ENCODE assay signal across 12 cellular contexts in genomic region chr12:120236124-120236398, GRCh38. TPM values are rescaled to one million over a fixed set of nuclear protein-coding genes. Genes with fewer than 3 reads are reported as not detected.
DNase-seq lines count a peak whose midpoint lies in the region; ATAC-seq and TF ChIP-seq lines count a peak whose summit lies in the region.
"Had no signal": no experiment of that assay in that cellular context is flagged by ENCODE, and none has a peak within 500 bp of the region (broad histone marks: within the 10 kb centered on the region; RNA-seq: fewer than 3 reads in every experiment).

No MANE protein-coding gene starts in this region.

- ATAC-seq in thoracic aorta (ENCODE audit: insufficient number of reproducible peaks, low FRiP score, low read depth) = no peak
- no peak for ATAC-seq in activated CD8-positive, alpha-beta memory T cell treated with anti-CD3 and anti-CD28 coated beads, Interleukin-2, amount 10 ng/mL, durations not matched to agents 7 days and 5 days

- no peak for TF ChIP-seq POLR2A in breast epithelium (IDR thresholded peaks at IDR 0.05)

- H3K9me3 ChIP-seq in breast epithelium (no peaks in the 10 kb centered on the region), muscle layer of duodenum (ENCODE audit: control insufficient read depth in 1 of 2, low read length in 2 of 2) (no peaks in the 10 kb centered on the region), thoracic aorta (no peaks in the 10 kb centered on the region), colonic mucosa (no peaks in the 10 kb centered on the region)

- CTCF ChIA-PET in activated CD8-positive, alpha-beta memory T cell treated with anti-CD3 and anti-CD28 coated beads, Interleukin-2, amount 10 ng/mL, durations not matched to agents 7 days and 5 days (lab: Charles Lee) = interaction anchor here (3.7 to 5.1 kb wide), 3 partner anchors 7 to 30 kb away, joined by 14 to 34 read pairs (median 31); partner anchors contain the start of gene PXN

- peaks cover 4% of the 10 kb centered on the region for H3K36me3 Mint-ChIP-seq in activated T-cell treated with anti-CD3 and anti-CD28 coated beads, Interleukin-2, amount 50 U/mL, for 24 hours (ENCODE audit: low read depth)
- peaks cover 2% of the 10 kb centered on the region for H3K36me3 Mint-ChIP-seq in activated CD8-positive, alpha-beta memory T cell treated with anti-CD3 and anti-CD28 coated beads, Interleukin-2, amount 10 ng/mL, durations not matched to agents 7 days and 5 days

- H3K27me3 Mint-ChIP-seq in activated T-cell treated with anti-CD3 and anti-CD28 coated beads, Interleukin-2, amount 50 U/mL, for 24 hours = no peaks in the 10 kb centered on the region
- H3K27me3 Mint-ChIP-seq in activated CD8-positive, alpha-beta memory T cell treated with anti-CD3 and anti-CD28 coated beads, Interleukin-2, amount 10 ng/mL, durations not matched to agents 7 days and 5 days = no peaks in the 10 kb centered on the region

- H3K36me3 ChIP-seq in breast epithelium (no peaks in the 10 kb centered on the region), muscle layer of duodenum (ENCODE audit: control insufficient read depth in 1 of 2, insufficient read depth in 2 of 2, low read length in 2 of 2) (peaks cover 0 to 3% of the 10 kb centered on the region in 2 donors), thoracic aorta (no peaks in the 10 kb centered on the region), colonic mucosa (no peaks in the 10 kb centered on the region)

- H3K9me3 Mint-ChIP-seq in activated T-cell treated with anti-CD3 and anti-CD28 coated beads, Interleukin-2, amount 50 U/mL, for 24 hours = no peaks in the 10 kb centered on the region
- no peaks in the 10 kb centered on the region for H3K9me3 Mint-ChIP-seq in activated CD8-positive, alpha-beta memory T cell treated with anti-CD3 and anti-CD28 coated beads, Interleukin-2, amount 10 ng/mL, durations not matched to agents 7 days and 5 days (ENCODE audit: low read depth)
- H3K9me3 Mint-ChIP-seq: activated T-helper 2 cell treated with anti-CD3 and anti-CD28 coated beads, Interferon-gamma antibody, Interleukin-2, Interleukin-4, amounts not matched to agents 10 μg/mL and 5 μg/mL and 100 μg/mL, durations not matched to agents 14 hours and 24 hours and 36 hours had no signal

- H3K27me3 ChIP-seq in breast epithelium (no peaks in the 10 kb centered on the region), muscle layer of duodenum (ENCODE audit: low read depth, low read length) (no peaks in the 10 kb centered on the region), thoracic aorta (replicated peaks; ENCODE audit: insufficient read depth) (no peaks in the 10 kb centered on the region), colonic mucosa (no peaks in the 10 kb centered on the region)

- H3K27ac Mint-ChIP-seq in activated T-cell treated with anti-CD3 and anti-CD28 coated beads, Interleukin-2, amount 50 U/mL, for 24 hours = peak overlapping the region; percentile 96
- no peak overlapping the region for H3K27ac Mint-ChIP-seq in activated CD8-positive, alpha-beta memory T cell treated with anti-CD3 and anti-CD28 coated beads, Interleukin-2, amount 10 ng/mL, durations not matched to agents 7 days and 5 days
- H3K27ac Mint-ChIP-seq: activated T-helper 2 cell treated with anti-CD3 and anti-CD28 coated beads, Interferon-gamma antibody, Interleukin-2, Interleukin-4, amounts not matched to agents 10 μg/mL and 5 μg/mL and 100 μg/mL, durations not matched to agents 14 hours and 24 hours and 36 hours had no signal

- peaks cover 90% of the 10 kb centered on the region for H3K4me1 Mint-ChIP-seq in activated T-cell treated with anti-CD3 and anti-CD28 coated beads, Interleukin-2, amount 50 U/mL, for 24 hours (ENCODE audit: low read depth)
- H3K4me1 Mint-ChIP-seq in activated CD8-positive, alpha-beta memory T cell treated with anti-CD3 and anti-CD28 coated beads, Interleukin-2, amount 10 ng/mL, durations not matched to agents 7 days and 5 days = peaks cover 59% of the 10 kb centered on the region

- DNase-seq in activated T-cell treated with anti-CD3 and anti-CD28 coated beads, Interleukin-2, amount 50 U/mL, for 24 hours = no peak
- DNase-seq in activated T-cell treated with anti-CD3 and anti-CD28 coated beads, Interleukin-2, amount 50 U/mL, for 1 hour = no peak
- DNase-seq in breast epithelium (ENCODE audit: low spot score in 2 of 2) (no peak), thoracic aorta (ENCODE audit: low spot score) (no peak), colonic mucosa (no peak), NCI-H187 (lab: John Stamatoyannopoulos, UW) (no peak)
- DNase-seq in activated CD8-positive, alpha-beta memory T cell treated with anti-CD3 and anti-CD28 coated beads, Interleukin-2, amount 10 ng/mL, durations not matched to agents 7 days and 5 days = no peak
- DNase-seq: T-helper 1 cell had no signal

- peaks cover 37 to 59% of the 10 kb centered on the region in 2 donors for H3K4me1 ChIP-seq in breast epithelium
- H3K4me1 ChIP-seq in muscle layer of duodenum (ENCODE audit: control insufficient read depth in 1 of 2, insufficient read depth in 2 of 2, low read length in 2 of 2) = peaks cover 76 to 86% of the 10 kb centered on the region in 2 donors
- H3K4me1 ChIP-seq in thoracic aorta (ENCODE audit: control insufficient read depth in 1 of 2, low read depth in 2 of 2) = peaks cover 62 to 92% of the 10 kb centered on the region in 2 donors
- H3K4me1 ChIP-seq in colonic mucosa = peaks cover 16% of the 10 kb centered on the region

- intact Hi-C loops in breast epithelium (cut with DNase I; ENCODE audit: low total_unique reads) (no loop called here), colonic mucosa (cut with DNase I) (no loop called here)

- H3K27ac ChIP-seq in breast epithelium (peak overlapping the region; percentile 94), muscle layer of duodenum (ENCODE audit: low read length) (peak overlapping the region; percentile 90), thoracic aorta (peak overlapping the region; percentile 85 to 96), colonic mucosa (no peak overlapping the region)
- H3K27ac ChIP-seq: KMS-11 had no signal

- H3K9ac ChIP-seq in colonic mucosa (ENCODE audit: low read depth in 2 of 2, low read length in 2 of 2) = no peak overlapping the region
- H3K9ac ChIP-seq: KMS-11 had no signal

- H3K4me3 ChIP-seq in breast epithelium (no peak overlapping the region), muscle layer of duodenum (ENCODE audit: low read depth in 1 of 2, low read length in 2 of 2) (no peak overlapping the region), thoracic aorta (no peak overlapping the region), colonic mucosa (no peak overlapping the region)

- TF ChIP-seq CTCF in breast epithelium (IDR thresholded peaks at IDR 0.05) = no peak
- TF ChIP-seq CTCF in thoracic aorta (IDR thresholded peaks at IDR 0.05) = no peak
- TF ChIP-seq CTCF in colonic mucosa (IDR thresholded peaks at IDR 0.05) = no peak

- H3K4me3 Mint-ChIP-seq in activated T-cell treated with anti-CD3 and anti-CD28 coated beads, Interleukin-2, amount 50 U/mL, for 24 hours = no peak overlapping the region
- H3K4me3 Mint-ChIP-seq in activated CD8-positive, alpha-beta memory T cell treated with anti-CD3 and anti-CD28 coated beads, Interleukin-2, amount 10 ng/mL, durations not matched to agents 7 days and 5 days = no peak overlapping the region

RNA-seq across cellular contexts. Expression of gene PXN, which starts 29.5 kb away (rescaled TPM):
- total RNA-seq in breast epithelium (10 to 100 TPM; 44.8 to 74.1 (median 53.9) TPM), thoracic aorta (100 to 1,000 TPM in 1 of 2 donors, 10 to 100 TPM in 1; 93.0 to 105 TPM), colonic mucosa (100 to 1,000 TPM; 133 to 142 TPM)
- total RNA-seq in activated CD8-positive, alpha-beta memory T cell treated with anti-CD3 and anti-CD28 coated beads, Interleukin-2, amount 10 ng/mL, durations not matched to agents 7 days and 5 days = 100 to 1,000 TPM in 1 of 2 experiments, 10 to 100 TPM in 1; 69.3 to 146 TPM

RNA-seq across cellular contexts. Expression of gene RPLP0, which starts 35.1 kb away (rescaled TPM):
- 1,000 to 10,000 TPM; 3,137 to 4,833 (median 3,312) TPM for total RNA-seq in breast epithelium
- total RNA-seq in thoracic aorta = 1,000 to 10,000 TPM; 1,020 to 1,220 TPM
- 1,000 to 10,000 TPM; 1,834 to 2,096 TPM for total RNA-seq in colonic mucosa
- 1,000 to 10,000 TPM; 1,755 to 2,356 TPM for total RNA-seq in activated CD8-positive, alpha-beta memory T cell treated with anti-CD3 and anti-CD28 coated beads, Interleukin-2, amount 10 ng/mL, durations not matched to agents 7 days and 5 days

RNA-seq across cellular contexts. Expression of gene GCN1, which starts 41.5 kb away (rescaled TPM):
- total RNA-seq in breast epithelium (10 to 100 TPM; 50.1 to 79.6 (median 73.4) TPM), thoracic aorta (10 to 100 TPM; 56.8 to 91.5 TPM), colonic mucosa (100 to 1,000 TPM in 1 of 2 donors, 10 to 100 TPM in 1; 53.4 to 144 TPM)
- total RNA-seq in activated CD8-positive, alpha-beta memory T cell treated with anti-CD3 and anti-CD28 coated beads, Interleukin-2, amount 10 ng/mL, durations not matched to agents 7 days and 5 days = 100 to 1,000 TPM; 126 to 151 TPM

RNA-seq across cellular contexts. Expression of gene RNU4-2, which starts 55.6 kb away (rescaled TPM):
- total RNA-seq in breast epithelium = under 1 TPM; under 0.01 TPM
- under 1 TPM; under 0.01 TPM for total RNA-seq in thoracic aorta
- total RNA-seq in colonic mucosa = 1,000 to 10,000 TPM; 2,653 to 6,886 TPM
- 1,000 to 10,000 TPM in 1 of 2 experiments, 100 to 1,000 TPM in 1; 953 to 3,569 TPM for total RNA-seq in activated CD8-positive, alpha-beta memory T cell treated with anti-CD3 and anti-CD28 coated beads, Interleukin-2, amount 10 ng/mL, durations not matched to agents 7 days and 5 days
- total RNA-seq: NCI-H460 had no signal

RNA-seq across cellular contexts. Expression of gene RNU4-1, which starts 57.0 kb away (rescaled TPM):
- total RNA-seq in breast epithelium = under 1 TPM in 2 of 3 donors, not detected in 1; under 0.01 TPM
- not detected for total RNA-seq in thoracic aorta
- 1,000 to 10,000 TPM; 1,555 to 3,531 TPM for total RNA-seq in colonic mucosa
- total RNA-seq in activated CD8-positive, alpha-beta memory T cell treated with anti-CD3 and anti-CD28 coated beads, Interleukin-2, amount 10 ng/mL, durations not matched to agents 7 days and 5 days = 1,000 to 10,000 TPM in 1 of 2 experiments, 100 to 1,000 TPM in 1; 780 to 2,122 TPM
- total RNA-seq: NCI-H460 had no signal
